18 cellular contexts compared by ENCODE assay signal in genomic region chrX:40323977-40324376, GRCh38.
"Had no signal": no experiment of that assay in that cellular context is flagged by ENCODE, and none has a peak within 500 bp of the region (broad histone marks: within the 10 kb centered on the region; RNA-seq: fewer than 3 reads in every experiment).

No MANE protein-coding gene starts in this region.

- DNase-seq: KBM-7, NCI-H1092, NCI-H1105 treated with DMSO at 0.1 percent for 48 hours, NCI-H1417 treated with DMSO at 0.1 percent for 48 hours, NCI-H146, NCI-H1694 treated with DMSO at 0.1 percent for 48 hours, NCI-H1930, NCI-H2081, NCI-H2107, NCI-H2227 treated with DMSO at 0.1 percent for 48 hours, NCI-H524, NCI-H69, NCI-H774, Right ventricle myocardium superior, RPMI8226, SIG-M5 had no signal

- H3K27ac ChIP-seq: SJSA1, SK-N-MC had no signal

- H3K36me3 ChIP-seq: SJSA1 had no signal

- H3K9me3 ChIP-seq: SJSA1 had no signal

- H3K4me3 ChIP-seq: SJSA1, SK-N-MC had no signal
